In genomic region chr9:37251452-37251851, GRCh38 we compare ENCODE assay signal across 16 cellular contexts.
DNase-seq lines count a peak whose midpoint lies in the region; ATAC-seq and TF ChIP-seq lines count a peak whose summit lies in the region.
"Had no signal": no experiment of that assay in that cellular context is flagged by ENCODE, and none has a peak within 500 bp of the region (broad histone marks: within the 10 kb centered on the region; RNA-seq: fewer than 3 reads in every experiment).

No MANE protein-coding gene starts in this region.

- H3K36me3 ChIP-seq in NT2/D1 (ENCODE audit: insufficient read depth, insufficient read length, low read length) (no peaks in the 10 kb centered on the region), neural cell (ENCODE audit: insufficient read depth, low read length) (no peaks in the 10 kb centered on the region)
- H3K36me3 ChIP-seq: pancreas had no signal

- DNase-seq in NT2/D1 (ENCODE audit: low read depth, low spot score) (peak; percentile 89), dermis blood vessel endothelial cell (no peak), mesenteric fat pad (ENCODE audit: low spot score) (no peak), kidney glomerular epithelial cell (lab: John Stamatoyannopoulos, UW) (no peak)
- DNase-seq: CD4-positive, alpha-beta memory T cell; left lung; NCI-H2029 treated with DMSO at 0.1 percent for 48 hours; pancreas; stimulated activated CD4-positive, alpha-beta T cell treated with anti-CD3 and anti-CD28 coated beads, Interleukin-12 subunit alpha, Interleukin-12 subunit beta, amount 100 ng/mL, for 4 hours; transverse colon had no signal

- H3F3A ChIP-seq in neural cell (ENCODE audit: insufficient read depth, low read length, poor library complexity, severe bottlenecking) = no peaks in the 10 kb centered on the region

- peak; percentile 59 for ATAC-seq in GM19468 (IDR thresholded peaks at IDR 0.05; ENCODE audit: extremely low read depth, unreplicated experiment)
- peak; percentile 75 for ATAC-seq in HG03097 (IDR thresholded peaks at IDR 0.05; ENCODE audit: low FRiP score, unreplicated experiment)
- ATAC-seq in GM19455 (IDR thresholded peaks at IDR 0.05; ENCODE audit: unreplicated experiment) = no peak
- ATAC-seq: left lung had no signal

- H4K20me1 ChIP-seq in neural cell (ENCODE audit: insufficient read depth) = no peaks in the 10 kb centered on the region

- no peak for TF ChIP-seq EP300 in neural cell (conservative IDR thresholded peaks at IDR 0.05; ENCODE audit: poor library complexity, severe bottlenecking)

- no peak overlapping the region for H3K27ac ChIP-seq in neural cell (ENCODE audit: low read length)
- H3K27ac ChIP-seq: breast epithelium, KMS-11, left lung, pancreas, transverse colon had no signal

- no peaks in the 10 kb centered on the region for H3K4me1 ChIP-seq in NT2/D1 (ENCODE audit: insufficient read depth, insufficient read length)
- H3K4me1 ChIP-seq: breast epithelium, left lung, transverse colon had no signal

- TF ChIP-seq RAD21 in neural cell (conservative IDR thresholded peaks at IDR 0.05) = peak; percentile 13

- no peaks in the 10 kb centered on the region for H3K9me2 ChIP-seq in neural cell (ENCODE audit: insufficient read depth, low read length)

- H3K9ac ChIP-seq in NT2/D1 (ENCODE audit: insufficient read length, low read depth) = no peak overlapping the region
- H3K9ac ChIP-seq in neural cell (ENCODE audit: low read length) = no peak overlapping the region
- H3K9ac ChIP-seq: KMS-11 had no signal

- no peaks in the 10 kb centered on the region for H3K79me2 ChIP-seq in neural cell (replicated peaks; ENCODE audit: insufficient read depth, low read length)

- no peak overlapping the region for H3K4me2 ChIP-seq in neural cell (ENCODE audit: low read length)
- H3K4me2 ChIP-seq: KMS-11 had no signal

- H2AFZ ChIP-seq in neural cell (ENCODE audit: low read depth, low read length) = no peak overlapping the region

- no peak overlapping the region for H3K4me3 ChIP-seq in NT2/D1 (ENCODE audit: insufficient read length, low read depth)
- H3K4me3 ChIP-seq in neural cell (ENCODE audit: low read length) = no peak overlapping the region
- H3K4me3 ChIP-seq: breast epithelium, left lung, pancreas, transverse colon had no signal

- H3K9me3 ChIP-seq in NT2/D1 (ENCODE audit: insufficient read depth, low read length) (no peaks in the 10 kb centered on the region), neural cell (ENCODE audit: low read length) (no peaks in the 10 kb centered on the region)
- H3K9me3 ChIP-seq: breast epithelium, left lung, pancreas, transverse colon had no signal

- H3K27me3 ChIP-seq in NT2/D1 (ENCODE audit: insufficient read depth, insufficient read length) (no peaks in the 10 kb centered on the region), neural cell (ENCODE audit: insufficient read depth, low read depth, low read length) (no peaks in the 10 kb centered on the region)
- H3K27me3 ChIP-seq: breast epithelium, left lung, pancreas, transverse colon had no signal

- TF ChIP-seq CTCF in neural cell (IDR thresholded peaks at IDR 0.05; ENCODE audit: poor library complexity, severe bottlenecking) = no peak

TF ChIP-seq in neural cell, 6 proteins besides CTCF, POLR2A, EP300 and RAD21:
- TF ChIP-seq POLR2AphosphoS5 (IDR thresholded peaks at IDR 0.05) (peak; percentile 21), MXI1 (conservative IDR thresholded peaks at IDR 0.05; ENCODE audit: poor library complexity, severe bottlenecking) (no peak)
